In the genomic region with DNA sequence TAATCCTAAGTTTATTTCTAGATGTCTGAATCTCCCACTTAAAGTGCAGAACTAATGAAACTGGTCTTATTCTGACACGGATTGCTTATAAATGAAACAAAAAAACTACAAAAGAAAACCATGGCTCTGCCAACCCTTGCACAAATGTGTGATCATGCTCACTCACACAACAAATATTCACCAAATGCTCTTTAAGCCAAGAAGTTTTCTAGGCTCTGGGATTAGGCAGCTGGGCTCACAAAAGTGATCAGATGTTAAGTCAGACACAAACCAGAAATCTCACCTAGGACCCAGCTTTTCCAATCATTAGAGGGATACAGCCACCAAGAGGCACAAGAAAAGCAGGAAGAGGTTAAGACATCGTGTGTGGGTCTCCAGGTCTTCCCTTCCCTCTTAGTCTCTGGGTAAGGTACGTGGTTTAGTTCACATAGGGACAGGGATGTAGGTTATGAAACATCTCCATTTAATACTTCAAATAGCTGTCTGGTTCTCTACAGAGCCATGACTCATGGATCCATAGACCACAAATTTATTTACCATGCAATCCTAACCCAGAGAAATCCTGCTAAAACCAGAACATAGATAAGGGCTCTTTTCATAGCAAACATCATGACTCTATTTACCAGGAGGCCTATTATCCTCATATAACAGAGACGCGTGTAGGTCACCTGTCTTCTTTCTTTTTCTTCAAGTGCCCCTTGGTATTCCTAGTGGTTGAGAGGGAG, we compare ENCODE assay signal across 24 cellular contexts.
A peak's percentile ranks its signal among the peaks of the same experiment; 100 is the strongest.
DNase-seq lines count a peak whose midpoint lies in the region; ATAC-seq, FAIRE-seq and TF ChIP-seq lines count a peak whose summit lies in the region.
"Had no signal": no experiment of that assay in that cellular context is flagged by ENCODE, and none has a peak within 500 bp of the region (broad histone marks: within the 10 kb centered on the region; RNA-seq: fewer than 3 reads in every experiment).

No MANE protein-coding gene starts in this region.

- POLR2A ChIA-PET in HepG2 (lab: Yijun Ruan, JAX) = no interaction called here

- CTCF ChIA-PET in HepG2 (lab: Yijun Ruan, JAX; ENCODE audit: low intra/inter-chr PET ratio, low total read pairs) = no interaction called here

- 76% methylated on average over 5 of the region's 5 CpGs for WGBS in HepG2 (ENCODE audit: low lambda C conversion rate)
- WGBS in right lobe of liver (ENCODE audit: insufficient coverage, low coverage, low lambda C conversion rate, missing lambda C conversion rate) = 76% methylated on average over 5 of the region's 5 CpGs

- in situ Hi-C loops in HepG2 (cut with HindIII; ENCODE audit: extremely low pct_ligation_motif_present, low pct_unique_long_range_greater_than_20kb) = no loop called here

- peak; percentile 16 for DNase-seq in HepG2 (ENCODE audit: low spot score)
- DNase-seq in right lobe of liver = no peak
- peak; percentile 69 for DNase-seq in RPMI7951 (ENCODE audit: low read depth)
- peak; percentile 80 to 91 for DNase-seq in fibroblast of lung (ENCODE audit: low read depth in 2 of 2)
- DNase-seq in stromal cell of bone marrow (ENCODE audit: low read depth) = peak; percentile 44
- no peak for DNase-seq in NCI-H2196 treated with DMSO at 0.1 percent for 48 hours (lab: John Stamatoyannopoulos, UW; ENCODE audit: unreplicated experiment)
- DNase-seq: activated CD4-positive, alpha-beta T cell treated with anti-CD3 and anti-CD28 coated beads, Interleukin-2, amount 50 U/mL, for 48 hours; activated naive CD8-positive, alpha-beta T cell treated with anti-CD3 and anti-CD28 coated beads, Interleukin-2, amount 10 ng/mL, durations not matched to agents 7 days and 5 days; activated T-cell treated with anti-CD3 and anti-CD28 coated beads, Interleukin-2, amount 50 U/mL, for 4 hours; GOT3; Kasumi-1; kidney; NCI-H187 treated with DMSO at 0.1 percent for 48 hours; nephron progenitor cell; T-cell had no signal

- H2AFZ ChIP-seq in HepG2 (ENCODE audit: low read length) (no peak overlapping the region), fibroblast of lung (ENCODE audit: low read length) (no peak overlapping the region)
- H2AFZ ChIP-seq: hepatocyte had no signal

- no peaks in the 10 kb centered on the region for H3K36me3 ChIP-seq in HepG2 (replicated peaks in 1 of 2; ENCODE audit: control insufficient read depth in 1 of 2, insufficient read depth in 2 of 2, low read length in 2 of 2)
- no peaks in the 10 kb centered on the region for H3K36me3 ChIP-seq in right lobe of liver
- no peaks in the 10 kb centered on the region for H3K36me3 ChIP-seq in fibroblast of lung (ENCODE audit: control insufficient read depth, insufficient read depth, low read length)
- H3K36me3 ChIP-seq: vagina had no signal

- H3K4me3 ChIP-seq in HepG2 (replicated peaks in 1 of 3; ENCODE audit: insufficient read depth in 1 of 3, low read depth in 2 of 3, low read length in 3 of 3) (no peak overlapping the region), right lobe of liver (no peak overlapping the region), fibroblast of lung (replicated peaks in 1 of 4; ENCODE audit: control extremely low read depth in 1 of 4, insufficient read depth in 1 of 4, low read depth in 3 of 4, low read length in 4 of 4) (no peak overlapping the region)
- H3K4me3 ChIP-seq: A549, hepatocyte, vagina had no signal

- no peak for TF ChIP-seq RAD21 in HepG2 (CRISPR knock-in tag; IDR thresholded peaks at IDR 0.05)

- H3K9ac ChIP-seq in HepG2 (ENCODE audit: insufficient read depth, low read depth, low read length) (no peak overlapping the region), fibroblast of lung (ENCODE audit: insufficient read depth, low read length) (no peak overlapping the region)

- TF ChIP-seq CTCF in HepG2 (CRISPR knock-in tag; IDR thresholded peaks at IDR 0.05) (no peak), right lobe of liver (IDR thresholded peaks at IDR 0.05) (no peak), fibroblast of lung (conservative IDR thresholded peaks at IDR 0.05 in 1 of 2, IDR thresholded peaks at IDR 0.05 in 1 of 2; ENCODE audit: low read depth in 1 of 2, low read length in 2 of 2) (no peak)

- H3K4me1 ChIP-seq in HepG2 (ENCODE audit: insufficient read depth, low read length) = no peaks in the 10 kb centered on the region
- H3K4me1 ChIP-seq in right lobe of liver = no peaks in the 10 kb centered on the region
- H3K4me1 ChIP-seq in fibroblast of lung (ENCODE audit: control insufficient read depth, extremely low read depth, insufficient read depth, low read length) = peaks cover 2% of the 10 kb centered on the region
- H3K4me1 ChIP-seq: A549, vagina had no signal

- no peak for TF ChIP-seq EP300 in HepG2 (IDR thresholded peaks at IDR 0.05; ENCODE audit: low read depth in 2 of 2, low read length in 2 of 2)
- TF ChIP-seq EP300 in HepG2 (CRISPR knock-in tag; IDR thresholded peaks at IDR 0.05; ENCODE audit: borderline replicate concordance) = no peak

- intact Hi-C loops in HepG2 (cut with micrococcal nuclease; ENCODE audit: unreplicated experiment) = no loop called here
- intact Hi-C loops in right lobe of liver (cut with DNase I) = no loop called here

- ATAC-seq in HepG2 (no peak), right lobe of liver (no peak), HG03095 (IDR thresholded peaks at IDR 0.05; ENCODE audit: unreplicated experiment) (no peak), GM21423 (IDR thresholded peaks at IDR 0.05; ENCODE audit: unreplicated experiment) (no peak)
- ATAC-seq: A549; activated T-cell treated with anti-CD3 and anti-CD28 coated beads, Interleukin-2, amount 50 U/mL, for 4 hours; T-cell had no signal

- H3K79me2 ChIP-seq in HepG2 (ENCODE audit: insufficient read depth, low read length) = no peaks in the 10 kb centered on the region
- H3K79me2 ChIP-seq in fibroblast of lung (ENCODE audit: control insufficient read depth, insufficient read depth, low read length) = no peaks in the 10 kb centered on the region
- H3K79me2 ChIP-seq: hepatocyte had no signal

- H4K20me1 ChIP-seq in HepG2 (ENCODE audit: insufficient read depth, low read length) (no peaks in the 10 kb centered on the region; the same call in 1 of the 2 replicates), fibroblast of lung (ENCODE audit: control insufficient read depth, extremely low read depth, insufficient read depth, low read length) (no peaks in the 10 kb centered on the region)

- no TSS peak for BruUV-seq in HepG2 (replicated peaks; lab: Mats Ljungman, UMichigan)

- TF ChIP-seq POLR2A in HepG2 (IDR thresholded peaks at IDR 0.05; ENCODE audit: insufficient read depth in 1 of 2, low read depth in 2 of 2, low read length in 2 of 2) = no peak
- TF ChIP-seq POLR2A in right lobe of liver (IDR thresholded peaks at IDR 0.05) = no peak

- H3K9me3 ChIP-seq in HepG2 (ENCODE audit: low read length) = peaks cover 28% of the 10 kb centered on the region
- peaks cover 0 to 5% (median 0%) of the 10 kb centered on the region in 4 donors for H3K9me3 ChIP-seq in right lobe of liver
- peaks cover 2% of the 10 kb centered on the region for H3K9me3 ChIP-seq in fibroblast of lung (ENCODE audit: control insufficient read depth, insufficient read depth, low read depth, low read length)
- H3K9me3 ChIP-seq: vagina had no signal

- H3K27ac ChIP-seq in HepG2 (ENCODE audit: extremely low read length, insufficient read depth, low read length) = no peak overlapping the region
- no peak overlapping the region for H3K27ac ChIP-seq in right lobe of liver
- no peak overlapping the region for H3K27ac ChIP-seq in fibroblast of lung (ENCODE audit: insufficient read depth, low read length)
- H3K27ac ChIP-seq: A549, hepatocyte, vagina, VCaP had no signal

- no peak overlapping the region for H3K4me2 ChIP-seq in HepG2 (ENCODE audit: low read depth, low read length)
- no peak overlapping the region for H3K4me2 ChIP-seq in fibroblast of lung (ENCODE audit: extremely low read depth, insufficient read depth, low read length)
- H3K4me2 ChIP-seq: A549, hepatocyte had no signal

- H3K27me3 ChIP-seq in HepG2 (ENCODE audit: control insufficient read depth in 1 of 2, insufficient read depth in 2 of 2, low read length in 2 of 2) (no peaks in the 10 kb centered on the region), right lobe of liver (no peaks in the 10 kb centered on the region), fibroblast of lung (ENCODE audit: control insufficient read depth, insufficient read depth, low read length) (no peaks in the 10 kb centered on the region)
- H3K27me3 ChIP-seq: hepatocyte, vagina had no signal

- no peak for FAIRE-seq in HepG2 (lab: Jason Lieb, UNC)
- FAIRE-seq: A549, colon, endothelial cell of umbilical vein, G401.6, kidney had no signal

TF ChIP-seq in HepG2, 621 proteins besides CTCF, POLR2A, EP300 and RAD21:
- TF ChIP-seq SYNCRIP (IDR thresholded peaks at IDR 0.05; ENCODE audit: insufficient read depth, low read depth, low read length) = no peak
- TF ChIP-seq IRF2 (CRISPR knock-in tag; IDR thresholded peaks at IDR 0.05) = no peak
- no peak for TF ChIP-seq SP4 (CRISPR knock-in tag; IDR thresholded peaks at IDR 0.05)
- TF ChIP-seq LRRFIP1 (CRISPR knock-in tag; conservative IDR thresholded peaks at IDR 0.05) = no peak
- no peak for TF ChIP-seq MEIS1 (CRISPR knock-in tag; IDR thresholded peaks at IDR 0.05; ENCODE audit: borderline replicate concordance)
- no peak for TF ChIP-seq TAF1 (CRISPR knock-in tag; IDR thresholded peaks at IDR 0.05)
- no peak for TF ChIP-seq PHF21A (CRISPR knock-in tag; IDR thresholded peaks at IDR 0.05)
- no peak for TF ChIP-seq ZBTB42 (CRISPR knock-in tag; IDR thresholded peaks at IDR 0.05)
- no peak for TF ChIP-seq ZFP36L1 (CRISPR knock-in tag; IDR thresholded peaks at IDR 0.05)
- no peak for TF ChIP-seq HHEX (CRISPR knock-in tag; IDR thresholded peaks at IDR 0.05)
- no peak for TF ChIP-seq ZFP1 (CRISPR knock-in tag; IDR thresholded peaks at IDR 0.05)
- no peak for TF ChIP-seq ZNF546 (CRISPR knock-in tag; conservative IDR thresholded peaks at IDR 0.05)
TF ChIP-seq in HepG2: peak in this region for 0.

Comparison
In these comparisons a context has a peak if more than half of its experiments do, and no peak if none do; other contexts are left out.
1. DNase-seq: peak in HepG2 (single experiment), RPMI7951 (single experiment), fibroblast of lung (2 of 2) and stromal cell of bone marrow (single experiment); none in right lobe of liver (0 of 3) and NCI-H2196 treated with DMSO at 0.1 percent for 48 hours (single experiment).